In genomic region chr22:27881404-27881803, GRCh38 we compare ENCODE assay signal across 10 cellular contexts. TPM values are rescaled to one million over a fixed set of nuclear protein-coding genes. Genes with fewer than 3 reads are reported as not detected.
DNase-seq lines count a peak whose midpoint lies in the region; ATAC-seq and TF ChIP-seq lines count a peak whose summit lies in the region.
"Had no signal": no experiment of that assay in that cellular context is flagged by ENCODE, and none has a peak within 500 bp of the region (broad histone marks: within the 10 kb centered on the region; RNA-seq: fewer than 3 reads in every experiment).

No MANE protein-coding gene starts in this region.

- no peak overlapping the region for H3K9ac ChIP-seq in SK-N-SH
- H3K9ac ChIP-seq in neural progenitor cell, result no peak overlapping the region

- H3K9me3 ChIP-seq in SK-N-SH (no peaks in the 10 kb centered on the region), neural progenitor cell (ENCODE audit: low read depth) (no peaks in the 10 kb centered on the region)

- H3K4me1 ChIP-seq in SK-N-SH (ENCODE audit: control insufficient read depth in 1 of 2, insufficient read depth in 2 of 2, low read depth in 1 of 2, low read length in 1 of 2) (peaks cover 8 to 57% of the 10 kb centered on the region in 2 experiments), neural progenitor cell (peaks cover 78% of the 10 kb centered on the region), urinary bladder (ENCODE audit: insufficient read depth) (no peaks in the 10 kb centered on the region)

- no peak for TF ChIP-seq CTCF in SK-N-SH (IDR thresholded peaks at IDR 0.05)
- TF ChIP-seq CTCF in neural progenitor cell (IDR thresholded peaks at IDR 0.05), result no peak

- CTCF ChIA-PET in SK-N-SH (lab: Yijun Ruan, JAX), result interaction anchor here (0.7 to 30.2 kb wide), 17 partner anchors 9 to 615 kb away, joined by 3 to 630 read pairs (median 5); partner anchors contain the start of gene PITPNB

- H2AFZ ChIP-seq in SK-N-SH (ENCODE audit: low read depth), result no peak overlapping the region
- no peak overlapping the region for H2AFZ ChIP-seq in neural progenitor cell (replicated peaks)

- no peaks in the 10 kb centered on the region for H3K27me3 Mint-ChIP-seq in neural progenitor cell (ENCODE audit: insufficient read depth, low read depth)
- H3K27me3 Mint-ChIP-seq: stimulated activated naive CD8-positive, alpha-beta T cell treated with anti-CD3 and anti-CD28 coated beads, Interleukin-15, amount 100 ng/mL, for 72 hours had no signal

- H3K27me3 ChIP-seq in SK-N-SH (ENCODE audit: insufficient read depth), result no peaks in the 10 kb centered on the region
- H3K27me3 ChIP-seq in neural progenitor cell, result no peaks in the 10 kb centered on the region

- ATAC-seq in SK-N-SH treated with all-trans-retinoic acid at 6 μM for 48 hours, result no peak
- ATAC-seq in GM21576 (IDR thresholded peaks at IDR 0.05; ENCODE audit: unreplicated experiment), result no peak

- no peak overlapping the region for H3K27ac Mint-ChIP-seq in neural progenitor cell
- H3K27ac Mint-ChIP-seq: activated naive CD4-positive, alpha-beta T cell treated with anti-CD3 and anti-CD28 coated beads for 36 hours; stimulated activated naive CD8-positive, alpha-beta T cell treated with anti-CD3 and anti-CD28 coated beads, Interleukin-15, amount 100 ng/mL, for 72 hours had no signal

- H3K4me3 ChIP-seq in SK-N-SH (ENCODE audit: low read depth in 2 of 2, low read length in 1 of 2) (no peak overlapping the region), neural progenitor cell (no peak overlapping the region), urinary bladder (ENCODE audit: low read depth, low read length) (no peak overlapping the region)

- H3K4me1 Mint-ChIP-seq in neural progenitor cell, result peaks cover 53% of the 10 kb centered on the region

- WGBS in SK-N-SH (ENCODE audit: low lambda C conversion rate), result 70% methylated on average over 3 of the region's 3 CpGs
- WGBS in urinary bladder, result 19% methylated on average over 3 of the region's 3 CpGs

- H3F3A ChIP-seq in SK-N-SH (replicated peaks; ENCODE audit: insufficient read depth), result peaks cover 27% of the 10 kb centered on the region
- H3F3A ChIP-seq in neural progenitor cell (ENCODE audit: low read depth), result peaks cover 36% of the 10 kb centered on the region

- POLR2A ChIA-PET in SK-N-SH (lab: Yijun Ruan, JAX), result interaction anchor here (2.3 kb wide), 1 partner anchor 32 kb away, joined by 7 read pairs; no protein-coding TSS in a partner anchor

- peaks cover 7% of the 10 kb centered on the region for H3K36me3 Mint-ChIP-seq in neural progenitor cell

- H3K27ac ChIP-seq in SK-N-SH (ENCODE audit: low read depth in 2 of 2, low read length in 1 of 2), result peak overlapping the region; percentile 29 to 76
- H3K27ac ChIP-seq in neural progenitor cell, result no peak overlapping the region
- H3K27ac ChIP-seq in urinary bladder (ENCODE audit: low read depth), result peak overlapping the region; percentile 73

- TF ChIP-seq EP300 in SK-N-SH (IDR thresholded peaks at IDR 0.05; ENCODE audit: borderline replicate concordance in 1 of 2, low read depth in 1 of 2, low read length in 1 of 2), result no peak

- H3K9me2 ChIP-seq in SK-N-SH, result no peaks in the 10 kb centered on the region

- TF ChIP-seq RAD21 in SK-N-SH (IDR thresholded peaks at IDR 0.05; ENCODE audit: low read length), result no peak

- DNase-seq in SK-N-SH, result no peak
- DNase-seq in foreskin melanocyte, result peak; percentile 71
- DNase-seq in neural progenitor cell (ENCODE audit: low spot score), result peak; percentile 47
- DNase-seq in MV-4-11 (lab: John Stamatoyannopoulos, UW), result no peak
- DNase-seq in NCI-H1694 (lab: John Stamatoyannopoulos, UW), result no peak

- no peak overlapping the region for H3K4me2 ChIP-seq in SK-N-SH
- peak overlapping the region; percentile 56 for H3K4me2 ChIP-seq in neural progenitor cell

- H3K79me2 ChIP-seq in SK-N-SH (ENCODE audit: insufficient read depth) (peaks cover 69% of the 10 kb centered on the region), neural progenitor cell (ENCODE audit: low read depth) (peaks cover 32% of the 10 kb centered on the region)

- peaks cover 36 to 58% of the 10 kb centered on the region in 2 experiments for H3K36me3 ChIP-seq in SK-N-SH (replicated peaks in 1 of 2; ENCODE audit: control insufficient read depth in 1 of 2, insufficient read depth in 2 of 2, low read length in 1 of 2)
- H3K36me3 ChIP-seq in neural progenitor cell, result no peaks in the 10 kb centered on the region
- no peaks in the 10 kb centered on the region for H3K36me3 ChIP-seq in urinary bladder (ENCODE audit: insufficient read depth)

- no peaks in the 10 kb centered on the region for H3K9me3 Mint-ChIP-seq in neural progenitor cell
- H3K9me3 Mint-ChIP-seq: activated naive CD4-positive, alpha-beta T cell treated with anti-CD3 and anti-CD28 coated beads for 36 hours; stimulated activated naive CD8-positive, alpha-beta T cell treated with anti-CD3 and anti-CD28 coated beads, Interleukin-15, amount 100 ng/mL, for 72 hours had no signal

- no peak overlapping the region for H3K4me3 Mint-ChIP-seq in neural progenitor cell
- H3K4me3 Mint-ChIP-seq: activated naive CD4-positive, alpha-beta T cell treated with anti-CD3 and anti-CD28 coated beads for 36 hours; stimulated activated naive CD8-positive, alpha-beta T cell treated with anti-CD3 and anti-CD28 coated beads, Interleukin-15, amount 100 ng/mL, for 72 hours had no signal

- H4K20me1 ChIP-seq in SK-N-SH (ENCODE audit: insufficient read depth) (peaks cover 35% of the 10 kb centered on the region), neural progenitor cell (ENCODE audit: low read depth) (peaks cover 72% of the 10 kb centered on the region)

TF ChIP-seq in SK-N-SH, 30 proteins besides CTCF, POLR2A, EP300 and RAD21 (continues in another document):
- TF ChIP-seq ZBTB33 (IDR thresholded peaks at IDR 0.05; ENCODE audit: borderline replicate concordance, low read depth) (no peak), SMC3 (IDR thresholded peaks at IDR 0.05; ENCODE audit: low read depth, low read length) (no peak), CHD2 (IDR thresholded peaks at IDR 0.05; ENCODE audit: low read length, partially characterized antibody) (no peak), FOXM1 (IDR thresholded peaks at IDR 0.05; ENCODE audit: low read depth) (no peak), PBX3 (IDR thresholded peaks at IDR 0.05) (no peak)

TF ChIP-seq in SK-N-SH treated with all-trans-retinoic acid at 6 μM for 48 hours, 23 proteins besides CTCF, POLR2A, EP300 and RAD21:
- TF ChIP-seq GLIS3 (CRISPR knock-in tag; IDR thresholded peaks at IDR 0.05) (no peak), TOX (CRISPR knock-in tag; IDR thresholded peaks at IDR 0.05; ENCODE audit: borderline replicate concordance) (no peak)

RNA-seq across cellular contexts. Expression of gene PITPNB, which starts 37.7 kb away (rescaled TPM):
- polyA plus RNA-seq in SK-N-SH (2012; rRNA removed), result 32.3 and 38.7 TPM in 2 replicates
- 41.6 and 48.2 TPM in 2 replicates for polyA plus RNA-seq in SK-N-SH (2012; cell fraction: cytosol; rRNA removed)
- polyA plus RNA-seq in SK-N-SH (2012; cell fraction: nucleus; rRNA removed), result 20.0 and 38.6 TPM in 2 replicates
- total RNA-seq in neural progenitor cell (ENCODE audit: low replicate concordance), result 17.2 and 32.5 TPM in 2 replicates
- 70.7 TPM for total RNA-seq in urinary bladder
- polyA plus RNA-seq in urinary bladder, result 82.8 TPM

Comparison
In these comparisons a context has a peak if more than half of its experiments do, and no peak if none do; other contexts are left out.
1. DNase-seq: peak in foreskin melanocyte (single experiment) and neural progenitor cell (single experiment); none in SK-N-SH (single experiment), MV-4-11 (single experiment) and NCI-H1694 (single experiment).